ENCODE assay signal across 1 cellular context in genomic region chr10:72170733-72171132, GRCh38.
TF ChIP-seq lines count a peak whose summit lies in the region.

No MANE protein-coding gene starts in this region.

TF ChIP-seq in endothelial cell of umbilical vein, 7 proteins besides CTCF, POLR2A, EP300 and RAD21:
- no peak for TF ChIP-seq FOS (IDR thresholded peaks at IDR 0.05; ENCODE audit: borderline replicate concordance, insufficient read depth, low read length)
- no peak for TF ChIP-seq POLR2AphosphoS5 (IDR thresholded peaks at IDR 0.05; ENCODE audit: insufficient read depth, low read depth, low read length)
- TF ChIP-seq GATA2 (IDR thresholded peaks at IDR 0.05; ENCODE audit: insufficient read depth, insufficient read length, low read depth, low read length) = no peak
- TF ChIP-seq MYC (IDR thresholded peaks at IDR 0.05; ENCODE audit: low read depth, low read length) = no peak
- no peak for TF ChIP-seq EZH2 (IDR thresholded peaks at IDR 0.05; ENCODE audit: borderline replicate concordance, low read depth, low read length, severe bottlenecking)
- no peak for TF ChIP-seq JUN (IDR thresholded peaks at IDR 0.05; ENCODE audit: borderline replicate concordance, insufficient read depth, insufficient read length, low read depth)
- TF ChIP-seq, protein P1, sequence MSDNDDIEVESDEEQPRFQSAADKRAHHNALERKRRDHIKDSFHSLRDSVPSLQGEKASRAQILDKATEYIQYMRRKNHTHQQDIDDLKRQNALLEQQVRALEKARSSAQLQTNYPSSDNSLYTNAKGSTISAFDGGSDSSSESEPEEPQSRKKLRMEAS (IDR thresholded peaks at IDR 0.05; ENCODE audit: insufficient read depth, insufficient read length) = no peak
TF ChIP-seq in endothelial cell of umbilical vein: peak in this region for 0.
